14 cellular contexts compared by ENCODE assay signal in the genomic region with DNA sequence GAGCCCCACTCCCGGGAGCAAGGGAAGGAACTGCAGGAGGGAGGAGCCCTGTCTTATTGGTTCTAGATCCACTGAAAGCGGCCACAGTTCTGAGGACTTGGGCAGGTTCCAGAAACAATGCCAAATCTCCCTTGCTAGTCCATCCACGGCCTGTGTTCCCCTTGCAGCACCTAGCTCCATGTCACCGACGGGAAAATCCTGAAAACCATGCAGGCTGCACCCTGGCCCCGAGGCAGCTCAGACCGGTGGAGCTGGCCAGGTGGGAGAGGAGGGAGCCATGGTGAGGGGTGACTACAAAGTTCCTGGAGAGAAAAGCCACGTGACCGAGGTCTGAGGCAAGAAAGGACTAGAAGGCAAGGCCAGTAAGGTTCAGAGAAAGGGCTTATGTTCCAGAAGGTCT. TPM values are rescaled to one million over a fixed set of nuclear protein-coding genes. Genes with fewer than 3 reads are reported as not detected.
DNase-seq lines count a peak whose midpoint lies in the region; ATAC-seq and TF ChIP-seq lines count a peak whose summit lies in the region.
"Had no signal": no experiment of that assay in that cellular context is flagged by ENCODE, and none has a peak within 500 bp of the region (broad histone marks: within the 10 kb centered on the region; RNA-seq: fewer than 3 reads in every experiment).

No MANE protein-coding gene starts in this region.

- DNase-seq in HCT116 (ENCODE audit: low read depth, low spot score), result no peak
- DNase-seq in colonic mucosa, result no peak
- DNase-seq in substantia nigra (lab: John Stamatoyannopoulos, UW), result peak in 1 of 49 donors; percentile 67
- no peak for DNase-seq in amniotic stem cell (lab: John Stamatoyannopoulos, UW)
- DNase-seq in NCI-H2171 treated with DMSO at 0.1 percent for 48 hours (lab: John Stamatoyannopoulos, UW), result no peak
- DNase-seq in activated CD4-positive, alpha-beta T cell treated with anti-CD3 and anti-CD28 coated beads, Interleukin-2, amount 50 U/mL, for 4 hours, result no peak
- DNase-seq: activated CD4-positive, alpha-beta T cell treated with anti-CD3 and anti-CD28 coated beads for 48 hours; amygdala; CD4-positive, alpha-beta memory T cell; effector CD4-positive, alpha-beta T cell; MV-4-11; stimulated activated CD4-positive, alpha-beta T cell treated with anti-CD3 and anti-CD28 coated beads, Interleukin-1b, Interleukin-23, amount 100 ng/mL, for 48 hours had no signal

- WGBS in liver, result 66% methylated on average over 9 of the region's 9 CpGs

- RAD21 ChIA-PET in HCT116 (lab: Charles Lee; ENCODE audit: low non-redundant PET in 1 of 2, low total read pairs in 2 of 2, uncharacterized antibody in 2 of 2, unreplicated experiment in 2 of 2), result no interaction called here

- H3K4me1 ChIP-seq in HCT116 (ENCODE audit: control insufficient read depth in 1 of 2, insufficient read depth in 2 of 2, low read length in 2 of 2), result peaks cover 39 to 70% of the 10 kb centered on the region in 2 experiments
- H3K4me1 ChIP-seq in colonic mucosa, result peaks cover 23% of the 10 kb centered on the region
- peaks cover 14 to 76% (median 65%) of the 10 kb centered on the region in 4 donors for H3K4me1 ChIP-seq in liver (ENCODE audit: control insufficient read depth in 4 of 4, insufficient read depth in 4 of 4, low read length in 3 of 4)

- no peak overlapping the region for H2AFZ ChIP-seq in HCT116 (ENCODE audit: low read depth, low read length, poor library complexity, severe bottlenecking)

- no peaks in the 10 kb centered on the region for H4K20me1 ChIP-seq in HCT116 (ENCODE audit: insufficient read depth)

- intact Hi-C loops in HCT116 (cut with micrococcal nuclease) (no loop called here), colonic mucosa (cut with DNase I) (loop anchor here (5.0 kb wide), 1 partner anchor 69 kb away; no protein-coding TSS in a partner anchor)

- H3K9me3 ChIP-seq in HCT116 (ENCODE audit: control insufficient read depth in 1 of 2, insufficient read depth in 1 of 2, low read depth in 1 of 2, low read length in 2 of 2), result no peaks in the 10 kb centered on the region
- no peaks in the 10 kb centered on the region for H3K9me3 ChIP-seq in colonic mucosa
- H3K9me3 ChIP-seq in liver (ENCODE audit: control insufficient read depth in 4 of 4, low read length in 3 of 4), result no peaks in the 10 kb centered on the region

- H3K79me2 ChIP-seq in HCT116 (ENCODE audit: insufficient read depth, low read length), result no peaks in the 10 kb centered on the region

- no peaks in the 10 kb centered on the region for H3K36me3 ChIP-seq in HCT116 (ENCODE audit: control insufficient read depth in 1 of 2, insufficient read depth in 2 of 2, low read length in 2 of 2)
- H3K36me3 ChIP-seq in colonic mucosa, result peaks cover 3% of the 10 kb centered on the region
- H3K36me3 ChIP-seq in liver (ENCODE audit: control insufficient read depth in 4 of 4, insufficient read depth in 3 of 4, low read depth in 1 of 4, low read length in 3 of 4), result peaks cover 2 to 26% (median 25%) of the 10 kb centered on the region in 4 donors

- ATAC-seq in HCT116 (no peak), HG02588 (IDR thresholded peaks at IDR 0.05; ENCODE audit: unreplicated experiment) (no peak)

- TF ChIP-seq CTCF in HCT116 (IDR thresholded peaks at IDR 0.05 in 2 of 3, conservative IDR thresholded peaks at IDR 0.05 in 1 of 3; ENCODE audit: borderline replicate concordance in 1 of 3, insufficient read depth in 1 of 3, low read depth in 2 of 3, low read length in 2 of 3) (no peak), colonic mucosa (IDR thresholded peaks at IDR 0.05) (no peak), liver (IDR thresholded peaks at IDR 0.05; ENCODE audit: low read depth, low read length, missing input control) (no peak)

- H3K9me2 ChIP-seq in HCT116 (ENCODE audit: insufficient read depth), result no peaks in the 10 kb centered on the region

- H3K4me3 ChIP-seq in HCT116 (replicated peaks in 1 of 2; ENCODE audit: low read depth in 1 of 2, low read length in 2 of 2) (0 out of 4 replicates have a peak overlapping the region, but pooled peaks of 1 of the 2 experiments have one; percentile 8), colonic mucosa (no peak overlapping the region), liver (ENCODE audit: low read depth in 1 of 3, low read length in 3 of 3) (no peak overlapping the region)

- CTCF ChIA-PET in HCT116 (lab: Charles Lee), result interaction anchor here (1.0 kb wide), 1 partner anchor 121 kb away, joined by 5 read pairs; no protein-coding TSS in a partner anchor

- peak overlapping the region; percentile 96 for H3K4me2 ChIP-seq in HCT116 (ENCODE audit: low read length)

- H3K27me3 ChIP-seq in HCT116 (ENCODE audit: insufficient read depth, low read length) (no peaks in the 10 kb centered on the region), colonic mucosa (no peaks in the 10 kb centered on the region), liver (ENCODE audit: control insufficient read depth in 4 of 4, insufficient read depth in 4 of 4, low read length in 3 of 4) (no peaks in the 10 kb centered on the region)

- no peak for TF ChIP-seq POLR2A in HCT116 (IDR thresholded peaks at IDR 0.05; ENCODE audit: borderline replicate concordance, extremely low read depth, insufficient read depth, insufficient read length)

- TF ChIP-seq RAD21 in HCT116 (IDR thresholded peaks at IDR 0.05; ENCODE audit: low read depth) (no peak), liver (IDR thresholded peaks at IDR 0.05) (no peak)

- 0 out of 2 replicates have a peak overlapping the region, but pooled peaks have one; percentile 12 for H3K27ac ChIP-seq in HCT116 (ENCODE audit: low read depth, low read length)
- H3K27ac ChIP-seq in colonic mucosa, result peak overlapping the region; percentile 90
- peak overlapping the region; percentile 80 to 87 for H3K27ac ChIP-seq in liver (ENCODE audit: low read depth in 1 of 2, low read length in 2 of 2)
- peak overlapping the region; percentile 9 for H3K27ac ChIP-seq in substantia nigra (ENCODE audit: low read depth, low read length, poor library complexity, severe bottlenecking)

- POLR2A ChIA-PET in HCT116 (lab: Charles Lee), result no interaction called here

- H3K9ac ChIP-seq in HCT116 (ENCODE audit: low read length) (peak overlapping the region; percentile 31), colonic mucosa (ENCODE audit: low read depth in 2 of 2, low read length in 2 of 2) (peak overlapping the region; percentile 56 to 86), liver (ENCODE audit: low read depth in 1 of 2, low read length in 2 of 2) (no peak overlapping the region)

- no TSS peak for BruUV-seq in HCT116 (replicated peaks; lab: Mats Ljungman, UMichigan)

TF ChIP-seq in HCT116, 20 proteins besides CTCF, POLR2A, EP300 and RAD21 (continues in another document):
- no peak for TF ChIP-seq JUND (IDR thresholded peaks at IDR 0.05)
- TF ChIP-seq, protein P1, sequence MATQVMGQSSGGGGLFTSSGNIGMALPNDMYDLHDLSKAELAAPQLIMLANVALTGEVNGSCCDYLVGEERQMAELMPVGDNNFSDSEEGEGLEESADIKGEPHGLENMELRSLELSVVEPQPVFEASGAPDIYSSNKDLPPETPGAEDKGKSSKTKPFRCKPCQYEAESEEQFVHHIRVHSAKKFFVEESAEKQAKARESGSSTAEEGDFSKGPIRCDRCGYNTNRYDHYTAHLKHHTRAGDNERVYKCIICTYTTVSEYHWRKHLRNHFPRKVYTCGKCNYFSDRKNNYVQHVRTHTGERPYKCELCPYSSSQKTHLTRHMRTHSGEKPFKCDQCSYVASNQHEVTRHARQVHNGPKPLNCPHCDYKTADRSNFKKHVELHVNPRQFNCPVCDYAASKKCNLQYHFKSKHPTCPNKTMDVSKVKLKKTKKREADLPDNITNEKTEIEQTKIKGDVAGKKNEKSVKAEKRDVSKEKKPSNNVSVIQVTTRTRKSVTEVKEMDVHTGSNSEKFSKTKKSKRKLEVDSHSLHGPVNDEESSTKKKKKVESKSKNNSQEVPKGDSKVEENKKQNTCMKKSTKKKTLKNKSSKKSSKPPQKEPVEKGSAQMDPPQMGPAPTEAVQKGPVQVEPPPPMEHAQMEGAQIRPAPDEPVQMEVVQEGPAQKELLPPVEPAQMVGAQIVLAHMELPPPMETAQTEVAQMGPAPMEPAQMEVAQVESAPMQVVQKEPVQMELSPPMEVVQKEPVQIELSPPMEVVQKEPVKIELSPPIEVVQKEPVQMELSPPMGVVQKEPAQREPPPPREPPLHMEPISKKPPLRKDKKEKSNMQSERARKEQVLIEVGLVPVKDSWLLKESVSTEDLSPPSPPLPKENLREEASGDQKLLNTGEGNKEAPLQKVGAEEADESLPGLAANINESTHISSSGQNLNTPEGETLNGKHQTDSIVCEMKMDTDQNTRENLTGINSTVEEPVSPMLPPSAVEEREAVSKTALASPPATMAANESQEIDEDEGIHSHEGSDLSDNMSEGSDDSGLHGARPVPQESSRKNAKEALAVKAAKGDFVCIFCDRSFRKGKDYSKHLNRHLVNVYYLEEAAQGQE (IDR thresholded peaks at IDR 0.05; ENCODE audit: low read depth), result no peak

TF ChIP-seq in liver, 16 proteins besides CTCF, POLR2A, EP300 and RAD21 (continues in another document):
- TF ChIP-seq HNF4A (conservative IDR thresholded peaks at IDR 0.05) (no peak), NR2F2 (IDR thresholded peaks at IDR 0.05) (no peak), FOXA2 (IDR thresholded peaks at IDR 0.05) (no peak), JUND (IDR thresholded peaks at IDR 0.05) (no peak), TAF1 (conservative IDR thresholded peaks at IDR 0.05) (no peak)

RNA-seq across cellular contexts. Expression of a gene that starts 5.5 kb away (rescaled TPM):
- 6.8 TPM for total RNA-seq in HCT116 (2021; ENCODE audit: unreplicated experiment)
- 9.5 and 14.7 TPM in 2 replicates for polyA plus RNA-seq in HCT116 (2012)
- 100 to 1,000 TPM; 123 to 200 TPM for total RNA-seq in colonic mucosa
- total RNA-seq in liver, result 10 to 100 TPM in 1 of 2 donors, 1 to 10 TPM in 1; 9.4 to 75.4 TPM
- 100 to 1,000 TPM in 1 of 2 donors, 10 to 100 TPM in 1; 72.9 to 277 TPM for polyA plus RNA-seq in liver

Comparison
In these comparisons a context has a peak if more than half of its experiments do, and no peak if none do; other contexts are left out.
1. H3K27ac ChIP-seq: peak in every context shown above with its lines; median percentile 90 in colonic mucosa; 84 in liver; 12 in HCT116; 9 in substantia nigra.
2. H3K9ac ChIP-seq: peak in HCT116 (single experiment) and colonic mucosa (2 of 2); none in liver (0 of 2).